ENCODE assay signal across 9 cellular contexts in the genomic region with DNA sequence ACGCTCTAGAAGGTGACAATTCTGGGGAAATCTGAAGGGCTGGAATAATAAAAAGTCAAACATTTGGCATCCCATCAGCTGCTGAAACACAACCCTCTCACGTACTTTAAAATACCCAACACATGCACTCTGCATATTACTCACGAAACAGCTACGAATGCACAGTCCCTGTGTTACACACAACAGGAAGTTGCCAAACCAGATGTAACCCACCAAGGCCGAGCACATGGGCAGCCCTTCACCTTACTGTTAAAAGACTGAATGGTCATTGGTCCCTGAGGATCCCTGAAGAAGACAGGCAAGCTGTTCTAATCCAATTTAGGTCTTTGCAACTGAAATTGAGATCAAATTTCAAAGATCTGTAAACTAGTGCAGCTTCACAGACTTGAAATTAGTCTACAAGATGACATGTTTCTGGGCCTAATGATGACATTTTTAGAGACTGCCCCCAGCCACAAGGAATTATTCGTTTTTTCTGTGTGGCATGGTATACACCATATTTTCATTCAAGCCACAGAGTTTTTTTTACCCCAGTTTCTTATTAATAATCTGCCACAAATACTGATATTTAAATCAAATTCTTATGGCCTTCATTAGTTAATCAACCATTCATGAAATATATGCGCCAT. TPM values are rescaled to one million over a fixed set of nuclear protein-coding genes. Genes with fewer than 3 reads are reported as not detected.
DNase-seq lines count a peak whose midpoint lies in the region; ATAC-seq and TF ChIP-seq lines count a peak whose summit lies in the region.
"Had no signal": no experiment of that assay in that cellular context is flagged by ENCODE, and none has a peak within 500 bp of the region (broad histone marks: within the 10 kb centered on the region; RNA-seq: fewer than 3 reads in every experiment).

No MANE protein-coding gene starts in this region.

- WGBS in stomach, 5 donors: 63 to 79% (median 74%) methylated on average over 7 of the region's 7 CpGs
- 65% methylated on average over 7 of the region's 7 CpGs for WGBS in hepatocyte (ENCODE audit: low lambda C conversion rate, missing lambda C conversion rate)

- no peak overlapping the region for H3K4me2 ChIP-seq in hepatocyte

- no peaks in the 10 kb centered on the region for H3K36me3 ChIP-seq in effector memory CD4-positive, alpha-beta T cell (ENCODE audit: control insufficient read depth, insufficient read depth, low read length)
- H3K36me3 ChIP-seq in stomach (peaks cover 0 to 14% (median 2%) of the 10 kb centered on the region in 4 donors), hepatocyte (replicated peaks; ENCODE audit: insufficient read depth, low read depth) (no peaks in the 10 kb centered on the region)

- peaks cover 7% of the 10 kb centered on the region for H3K4me1 ChIP-seq in effector memory CD4-positive, alpha-beta T cell (ENCODE audit: control insufficient read depth, insufficient read depth, low read length, poor library complexity, severe bottlenecking)
- H3K4me1 ChIP-seq in stomach (peaks cover 0 to 15% (median 0%) of the 10 kb centered on the region in 4 donors), hepatocyte (ENCODE audit: insufficient read depth) (peaks cover 4% of the 10 kb centered on the region)
- H3K4me1 ChIP-seq: parathyroid adenoma had no signal

- TF ChIP-seq CTCF in stomach (IDR thresholded peaks at IDR 0.05) (no peak), Calu3 (IDR thresholded peaks at IDR 0.05; ENCODE audit: unreplicated experiment) (no peak), hepatocyte (IDR thresholded peaks at IDR 0.05; ENCODE audit: poor library complexity) (no peak)

- peaks cover 22% of the 10 kb centered on the region for H3K4me1 Mint-ChIP-seq in activated CD8-positive, alpha-beta memory T cell treated with anti-CD3 and anti-CD28 coated beads, Interleukin-2, amount 10 ng/mL, durations not matched to agents 7 days and 5 days
- no peaks in the 10 kb centered on the region for H3K4me1 Mint-ChIP-seq in Calu3 (ENCODE audit: low read depth, unreplicated experiment)

- CTCF ChIA-PET in activated CD8-positive, alpha-beta memory T cell treated with anti-CD3 and anti-CD28 coated beads, Interleukin-2, amount 10 ng/mL, durations not matched to agents 7 days and 5 days (lab: Charles Lee): interaction anchor here (0.8 to 2.5 kb wide), 9 partner anchors 15 to 181 kb away, joined by 3 to 23 read pairs (median 4); partner anchors contain the start of genes IER5 and MR1
- CTCF ChIA-PET in Calu3 (lab: Charles Lee): no interaction called here

- intact Hi-C loops in stomach (cut with DNase I; ENCODE audit: low total_unique reads) (no loop called here), Calu3 (cut with micrococcal nuclease; ENCODE audit: unreplicated experiment) (no loop called here)

- peak overlapping the region; percentile 37 for H3K4me3 ChIP-seq in effector memory CD4-positive, alpha-beta T cell (ENCODE audit: insufficient read depth, low read depth, low read length, poor library complexity, severe bottlenecking)
- no peak overlapping the region for H3K4me3 ChIP-seq in stomach
- H3K4me3 ChIP-seq in hepatocyte: no peak overlapping the region

- H3K27me3 ChIP-seq in effector memory CD4-positive, alpha-beta T cell (replicated peaks; ENCODE audit: control insufficient read depth, insufficient read depth, low read length, poor library complexity, severe bottlenecking): no peaks in the 10 kb centered on the region
- H3K27me3 ChIP-seq in stomach (no peaks in the 10 kb centered on the region), hepatocyte (no peaks in the 10 kb centered on the region)

- H3K36me3 Mint-ChIP-seq in activated CD8-positive, alpha-beta memory T cell treated with anti-CD3 and anti-CD28 coated beads, Interleukin-2, amount 10 ng/mL, durations not matched to agents 7 days and 5 days: peaks cover 21% of the 10 kb centered on the region
- no peaks in the 10 kb centered on the region for H3K36me3 Mint-ChIP-seq in Calu3 (ENCODE audit: insufficient read depth, unreplicated experiment)

- no peaks in the 10 kb centered on the region for H4K20me1 ChIP-seq in hepatocyte (ENCODE audit: insufficient read depth, poor library complexity, severe bottlenecking)

- H3K4me3 Mint-ChIP-seq in activated CD8-positive, alpha-beta memory T cell treated with anti-CD3 and anti-CD28 coated beads, Interleukin-2, amount 10 ng/mL, durations not matched to agents 7 days and 5 days: peak overlapping the region; percentile 60
- no peak overlapping the region for H3K4me3 Mint-ChIP-seq in Calu3 (ENCODE audit: low read depth, unreplicated experiment)

- H2AFZ ChIP-seq in hepatocyte: no peak overlapping the region
- H2AFZ ChIP-seq: parathyroid adenoma had no signal

- H3K9me2 ChIP-seq in hepatocyte (replicated peaks; ENCODE audit: insufficient read depth): no peaks in the 10 kb centered on the region

- H3K9me3 ChIP-seq in effector memory CD4-positive, alpha-beta T cell (ENCODE audit: control insufficient read depth, low read length): peaks cover 11% of the 10 kb centered on the region
- H3K9me3 ChIP-seq in stomach (peaks cover 0 to 8% (median 6%) of the 10 kb centered on the region in 4 donors), hepatocyte (ENCODE audit: low read depth) (no peaks in the 10 kb centered on the region)

- H3K27me3 Mint-ChIP-seq in activated CD8-positive, alpha-beta memory T cell treated with anti-CD3 and anti-CD28 coated beads, Interleukin-2, amount 10 ng/mL, durations not matched to agents 7 days and 5 days: no peaks in the 10 kb centered on the region
- peaks cover 24% of the 10 kb centered on the region for H3K27me3 Mint-ChIP-seq in Calu3 (ENCODE audit: unreplicated experiment)

- TF ChIP-seq EP300 in stomach (IDR thresholded peaks at IDR 0.05): no peak

- H3K79me2 ChIP-seq in hepatocyte: no peaks in the 10 kb centered on the region
- H3K79me2 ChIP-seq: parathyroid adenoma had no signal

- BruUV-seq in Calu3 (replicated peaks; lab: Mats Ljungman, UMichigan): no TSS peak

- DNase-seq in activated CD8-positive, alpha-beta memory T cell treated with anti-CD3 and anti-CD28 coated beads, Interleukin-2, amount 10 ng/mL, durations not matched to agents 7 days and 5 days: peak; percentile 83
- no peak for DNase-seq in activated CD8-positive, alpha-beta memory T cell treated with anti-CD3 and anti-CD28 coated beads, Interleukin-2, amount 50 U/mL, for 4 hours
- peak; percentile 84 for DNase-seq in NCI-H524 treated with DMSO at 0.1 percent for 48 hours (lab: John Stamatoyannopoulos, UW)
- no peak for DNase-seq in effector memory CD4-positive, alpha-beta T cell
- no peak for DNase-seq in stomach
- DNase-seq in Calu3: no peak
- DNase-seq in hepatocyte (ENCODE audit: low spot score): no peak

- TF ChIP-seq POLR2A in stomach (IDR thresholded peaks at IDR 0.05): no peak

- no peaks in the 10 kb centered on the region for H3K9me3 Mint-ChIP-seq in activated CD8-positive, alpha-beta memory T cell treated with anti-CD3 and anti-CD28 coated beads, Interleukin-2, amount 10 ng/mL, durations not matched to agents 7 days and 5 days (ENCODE audit: low read depth)
- no peaks in the 10 kb centered on the region for H3K9me3 Mint-ChIP-seq in Calu3 (ENCODE audit: low read depth, unreplicated experiment)

- H3K27ac ChIP-seq in effector memory CD4-positive, alpha-beta T cell (ENCODE audit: insufficient read depth, low read length, poor library complexity, severe bottlenecking): no peak overlapping the region
- H3K27ac ChIP-seq in stomach (peak overlapping the region in 3 of 5 donors; percentile 48 to 53 (median 51)), hepatocyte (no peak overlapping the region)
- H3K27ac ChIP-seq: parathyroid adenoma had no signal

- peak overlapping the region; percentile 82 for H3K27ac Mint-ChIP-seq in activated CD8-positive, alpha-beta memory T cell treated with anti-CD3 and anti-CD28 coated beads, Interleukin-2, amount 10 ng/mL, durations not matched to agents 7 days and 5 days
- no peak overlapping the region for H3K27ac Mint-ChIP-seq in Calu3 (ENCODE audit: unreplicated experiment)

- peak; percentile 97 for ATAC-seq in activated CD8-positive, alpha-beta memory T cell treated with anti-CD3 and anti-CD28 coated beads, Interleukin-2, amount 10 ng/mL, durations not matched to agents 7 days and 5 days
- ATAC-seq in HG02623 (IDR thresholded peaks at IDR 0.05; ENCODE audit: unreplicated experiment): peak; percentile 52

RNA-seq across cellular contexts. Expression of gene IER5, which starts 25.6 kb away (rescaled TPM):
- 10 to 100 TPM; 50.4 to 67.0 TPM for total RNA-seq in activated CD8-positive, alpha-beta memory T cell treated with anti-CD3 and anti-CD28 coated beads, Interleukin-2, amount 10 ng/mL, durations not matched to agents 7 days and 5 days
- total RNA-seq in stomach (10 to 100 TPM in 3 of 5 donors, 1 to 10 TPM in 2; 1.2 to 33.3 (median 13.6) TPM), Calu3 (2022) (11.4 and 12.2 TPM in 2 replicates), hepatocyte (13.0 and 16.6 TPM in 2 replicates)
- polyA plus RNA-seq in stomach (10 to 100 TPM in 1 of 3 donors, 1 to 10 TPM in 2; 4.3 to 10.4 (median 6.4) TPM), hepatocyte (18.2 and 23.1 TPM in 2 replicates)

RNA-seq across cellular contexts. Expression of gene MR1, which starts 29.1 kb away (rescaled TPM):
- total RNA-seq in activated CD8-positive, alpha-beta memory T cell treated with anti-CD3 and anti-CD28 coated beads, Interleukin-2, amount 10 ng/mL, durations not matched to agents 7 days and 5 days: 10 to 100 TPM; 38.7 to 41.2 TPM
- total RNA-seq in stomach: 10 to 100 TPM in 4 of 5 donors, 1 to 10 TPM in 1; 3.5 to 40.8 (median 11.2) TPM
- polyA plus RNA-seq in stomach: 1 to 10 TPM; 1.1 to 4.5 (median 2.4) TPM
- 10.0 and 11.3 TPM in 2 replicates for total RNA-seq in Calu3 (2022)
- total RNA-seq in hepatocyte: 7.8 and 8.9 TPM in 2 replicates
- polyA plus RNA-seq in hepatocyte: 8.8 and 10.6 TPM in 2 replicates

RNA-seq across cellular contexts. Expression of gene STX6, which starts 40.2 kb away (rescaled TPM):
- 10 to 100 TPM; 16.9 to 24.1 TPM for total RNA-seq in activated CD8-positive, alpha-beta memory T cell treated with anti-CD3 and anti-CD28 coated beads, Interleukin-2, amount 10 ng/mL, durations not matched to agents 7 days and 5 days
- total RNA-seq in stomach (10 to 100 TPM in 2 of 5 donors, 1 to 10 TPM in 3; 1.2 to 38.6 (median 10.0) TPM), Calu3 (2022) (28.0 and 30.6 TPM in 2 replicates), hepatocyte (18.5 and 19.2 TPM in 2 replicates)
- polyA plus RNA-seq in stomach (1 to 10 TPM; 5.8 to 7.0 (median 6.6) TPM), hepatocyte (10.3 and 10.7 TPM in 2 replicates)

Comparison
In these comparisons a context has a peak if more than half of its experiments do, and no peak if none do; other contexts are left out.
1. DNase-seq: peak in activated CD8-positive, alpha-beta memory T cell treated with anti-CD3 and anti-CD28 coated beads, Interleukin-2, amount 10 ng/mL, durations not matched to agents 7 days and 5 days (single experiment) and NCI-H524 treated with DMSO at 0.1 percent for 48 hours (single experiment); none in activated CD8-positive, alpha-beta memory T cell treated with anti-CD3 and anti-CD28 coated beads, Interleukin-2, amount 50 U/mL, for 4 hours (single experiment), effector memory CD4-positive, alpha-beta T cell (0 of 3), stomach (single experiment), Calu3 (single experiment) and hepatocyte (single experiment).
2. H3K27ac ChIP-seq: peak in stomach (3 of 5); none in effector memory CD4-positive, alpha-beta T cell (single experiment) and hepatocyte (single experiment).